32 cellular contexts compared by ENCODE assay signal in genomic region chr20:50557549-50558134, GRCh38. TPM values are rescaled to one million over a fixed set of nuclear protein-coding genes. Genes with fewer than 3 reads are reported as not detected.
A peak's percentile ranks its signal among the peaks of the same experiment; 100 is the strongest.
DNase-seq lines count a peak whose midpoint lies in the region; ATAC-seq, FAIRE-seq and TF ChIP-seq lines count a peak whose summit lies in the region.
"Had no signal": no experiment of that assay in that cellular context is flagged by ENCODE, and none has a peak within 500 bp of the region (broad histone marks: within the 10 kb centered on the region; RNA-seq: fewer than 3 reads in every experiment).

No MANE protein-coding gene starts in this region.

- no TSS peak for BruUV-seq in HCT116 (replicated peaks; lab: Mats Ljungman, UMichigan)
- BruUV-seq in K562 (replicated peaks; lab: Mats Ljungman, UMichigan): no TSS peak

- H3K27ac ChIP-seq in HCT116 (ENCODE audit: low read depth, low read length) (peak overlapping the region; percentile 65; the same call in 1 of the 2 replicates), K562 (ENCODE audit: extremely low read depth, low read depth, low read length) (peak overlapping the region; percentile 85; the same call in 1 of the 3 replicates)
- H3K27ac ChIP-seq: colonic mucosa, left lung, parathyroid adenoma, tibial artery, vagina had no signal

- TF ChIP-seq EP300 in K562 (IDR thresholded peaks at IDR 0.05; ENCODE audit: low read length): no peak

- 86% methylated on average over 11 of the region's 11 CpGs for WGBS in K562 (ENCODE audit: insufficient coverage, low coverage, missing lambda C conversion rate)

- H3K4me3 Mint-ChIP-seq in activated T-cell treated with anti-CD3 and anti-CD28 coated beads, Interleukin-2, amount 50 U/mL, for 72 hours: no peak overlapping the region
- H3K4me3 Mint-ChIP-seq in osteocyte (ENCODE audit: unreplicated experiment): no peak overlapping the region
- H3K4me3 Mint-ChIP-seq: neural crest cell had no signal

- FAIRE-seq in K562 (lab: Jason Lieb, UNC): no peak
- FAIRE-seq: GM18507, GM19239, H1 had no signal

- no peaks in the 10 kb centered on the region for H3K9me3 ChIP-seq in HCT116 (ENCODE audit: control insufficient read depth in 1 of 2, insufficient read depth in 1 of 2, low read depth in 1 of 2, low read length in 2 of 2)
- H3K9me3 ChIP-seq in K562 (replicated peaks; ENCODE audit: control insufficient read depth, insufficient read depth, low read depth, low read length): no peaks in the 10 kb centered on the region
- H3K9me3 ChIP-seq: BE2C, colonic mucosa, left lung, MG63, tibial artery, vagina had no signal

- peaks cover 11 to 35% of the 10 kb centered on the region in 2 donors for H3K36me3 Mint-ChIP-seq in activated T-cell treated with anti-CD3 and anti-CD28 coated beads, Interleukin-2, amount 50 U/mL, for 72 hours (ENCODE audit: insufficient read depth in 2 of 2)
- H3K36me3 Mint-ChIP-seq in osteocyte (ENCODE audit: unreplicated experiment): peaks cover 5% of the 10 kb centered on the region

- no peak for TF ChIP-seq CTCF in HCT116 (IDR thresholded peaks at IDR 0.05 in 2 of 3, conservative IDR thresholded peaks at IDR 0.05 in 1 of 3; ENCODE audit: borderline replicate concordance in 1 of 3, insufficient read depth in 1 of 3, low read depth in 2 of 3, low read length in 2 of 3)
- TF ChIP-seq CTCF in K562 (IDR thresholded peaks at IDR 0.05 in 2 of 3, conservative IDR thresholded peaks at IDR 0.05 in 1 of 3; ENCODE audit: insufficient read depth in 2 of 3, low read depth in 1 of 3, low read length in 3 of 3): no peak
- no peak for TF ChIP-seq CTCF in osteocyte (IDR thresholded peaks at IDR 0.05)

- no peaks in the 10 kb centered on the region for H3K27me3 ChIP-seq in HCT116 (ENCODE audit: insufficient read depth, low read length)
- H3K27me3 ChIP-seq in K562 (ENCODE audit: control insufficient read depth in 2 of 2, insufficient read depth in 2 of 2, low read length in 2 of 2): no peaks in the 10 kb centered on the region
- H3K27me3 ChIP-seq: BE2C, colonic mucosa, left lung, MG63, tibial artery, vagina had no signal

- CTCF ChIA-PET in HCT116 (lab: Charles Lee): interaction anchor here (1.1 kb wide), 1 partner anchor 51 kb away, joined by 3 read pairs; no protein-coding TSS in a partner anchor
- CTCF ChIA-PET in K562 (lab: Yijun Ruan, JAX; ENCODE audit: low intra/inter-chr PET ratio): no interaction called here

- H3K4me3 ChIP-seq in HCT116 (replicated peaks in 1 of 2; ENCODE audit: low read depth in 1 of 2, low read length in 2 of 2) (no peak overlapping the region), K562 (no peak overlapping the region)
- H3K4me3 ChIP-seq: colonic mucosa, left lung, MG63, tibial artery, vagina had no signal

- TF ChIP-seq RAD21 in HCT116 (IDR thresholded peaks at IDR 0.05; ENCODE audit: low read depth) (no peak), K562 (CRISPR knock-in tag; conservative IDR thresholded peaks at IDR 0.05 in 1 of 2, IDR thresholded peaks at IDR 0.05 in 1 of 2) (no peak)

- intact Hi-C loops in HCT116 (cut with micrococcal nuclease): loop anchor here (5.0 kb wide), 1 partner anchor 45 kb away; the partner anchor contains the start of gene PTPN1
- intact Hi-C loops in K562 (cut with micrococcal nuclease): loop anchor here (2.0 kb wide), 1 partner anchor 45 kb away; no protein-coding TSS in a partner anchor

- no peak for DNase-seq in activated T-cell treated with anti-CD3 and anti-CD28 coated beads, Interleukin-2, amount 50 U/mL, for 72 hours
- DNase-seq in activated T-cell treated with anti-CD3 and anti-CD28 coated beads, Interleukin-2, amount 50 U/mL, for 48 hours: no peak
- DNase-seq in HCT116 (ENCODE audit: low read depth, low spot score): no peak
- DNase-seq in K562 (ENCODE audit: extremely low read depth in 1 of 4, low spot score in 3 of 4): no peak
- no peak for DNase-seq in osteocyte (ENCODE audit: extremely low spot score, unreplicated experiment)
- no peak for DNase-seq in COR-L47 (lab: John Stamatoyannopoulos, UW)
- no peak for DNase-seq in retina
- no peak for DNase-seq in NOMO-1 treated with dmso at 0.1 percent for 144 hours (lab: John Stamatoyannopoulos, UW; ENCODE audit: unreplicated experiment)
- DNase-seq: activated CD4-positive, CD25-positive, alpha-beta regulatory T cell treated with anti-CD3 and anti-CD28 coated beads, Interleukin-2, amount 50 U/mL, for 72 hours; activated T-cell treated with anti-CD3 and anti-CD28 coated beads, Interleukin-2, amount 50 U/mL, for 1 hour; amygdala; BE2C; CD8-positive, alpha-beta memory T cell; colonic mucosa; DMS 273 treated with DMSO at 0.1 percent for 48 hours; effector CD4-positive, alpha-beta T cell; left lung; mesendoderm; MG63; NCI-H1105 treated with DMSO at 0.1 percent for 48 hours; NCI-H1930; NCI-H2171 treated with DMSO at 0.1 percent for 48 hours; NCI-H510A; stimulated activated CD4-positive, alpha-beta T cell treated with anti-CD3 and anti-CD28 coated beads, Interleukin-12 subunit alpha, Interleukin-12 subunit beta, amount 100 ng/mL, for 4 hours; stimulated activated CD4-positive, alpha-beta T cell treated with anti-CD3 and anti-CD28 coated beads, Interleukin-2, amount 100 ng/mL, for 48 hours; tibial artery had no signal

- H3K9me3 Mint-ChIP-seq in activated T-cell treated with anti-CD3 and anti-CD28 coated beads, Interleukin-2, amount 50 U/mL, for 72 hours: no peaks in the 10 kb centered on the region
- peaks cover 6% of the 10 kb centered on the region for H3K9me3 Mint-ChIP-seq in osteocyte (ENCODE audit: unreplicated experiment)
- H3K9me3 Mint-ChIP-seq: CD8-positive, alpha-beta memory T cell; neural crest cell had no signal

- H3K9me1 ChIP-seq in K562 (ENCODE audit: control insufficient read depth, insufficient read depth, low read length): no peaks in the 10 kb centered on the region

- peak overlapping the region; percentile 67 for H3K4me2 ChIP-seq in HCT116 (ENCODE audit: low read length)
- no peak overlapping the region for H3K4me2 ChIP-seq in K562 (ENCODE audit: insufficient read depth, low read length)

- no peak overlapping the region for H2AFZ ChIP-seq in HCT116 (ENCODE audit: low read depth, low read length, poor library complexity, severe bottlenecking)
- no peak overlapping the region for H2AFZ ChIP-seq in K562 (ENCODE audit: low read depth, low read length)
- H2AFZ ChIP-seq: parathyroid adenoma had no signal

- POLR2A ChIA-PET in HCT116 (lab: Charles Lee): interaction anchor here (1.3 to 1.5 kb wide), 2 partner anchors 11 to 17 kb away, joined by 4 to 5 read pairs; no protein-coding TSS in a partner anchor
- POLR2A ChIA-PET in K562 (lab: Yijun Ruan, JAX): interaction anchor here (0.7 to 2.0 kb wide), 11 partner anchors 7 to 218 kb away, joined by 3 to 10 read pairs (median 4); no protein-coding TSS in a partner anchor

- peak overlapping the region; percentile 80 for H3K27ac Mint-ChIP-seq in activated T-cell treated with anti-CD3 and anti-CD28 coated beads, Interleukin-2, amount 50 U/mL, for 72 hours
- peak overlapping the region; percentile 83 for H3K27ac Mint-ChIP-seq in osteocyte (ENCODE audit: unreplicated experiment)

- ATAC-seq in activated T-cell treated with anti-CD3 and anti-CD28 coated beads, Interleukin-2, amount 50 U/mL, for 72 hours (replicated peaks in 1 of 2): no peak
- no peak for ATAC-seq in HCT116
- no peak for ATAC-seq in K562
- ATAC-seq: left lung had no signal

- no peaks in the 10 kb centered on the region for H3K27me3 Mint-ChIP-seq in activated T-cell treated with anti-CD3 and anti-CD28 coated beads, Interleukin-2, amount 50 U/mL, for 72 hours (ENCODE audit: low read depth)
- H3K27me3 Mint-ChIP-seq in osteocyte (ENCODE audit: unreplicated experiment): no peaks in the 10 kb centered on the region
- H3K27me3 Mint-ChIP-seq: CD8-positive, alpha-beta memory T cell had no signal

- H3K9me2 ChIP-seq in HCT116 (ENCODE audit: insufficient read depth): no peaks in the 10 kb centered on the region

- H3K4me1 ChIP-seq in HCT116 (ENCODE audit: control insufficient read depth in 1 of 2, insufficient read depth in 2 of 2, low read length in 2 of 2) (peaks cover 48 to 56% of the 10 kb centered on the region in 2 experiments), K562 (replicated peaks in 1 of 2; ENCODE audit: control insufficient read depth in 2 of 2, insufficient read depth in 2 of 2, low read length in 2 of 2) (peaks cover 4 to 7% of the 10 kb centered on the region in 2 experiments; a peak in 4 of 5 replicates)
- H3K4me1 ChIP-seq: BE2C, colonic mucosa had no signal

- in situ Hi-C loops in K562 (cut with MboI): no loop called here

- H4K20me1 ChIP-seq in HCT116 (ENCODE audit: insufficient read depth): no peaks in the 10 kb centered on the region
- no peaks in the 10 kb centered on the region; the same call in 1 of the 2 replicates for H4K20me1 ChIP-seq in K562 (replicated peaks; ENCODE audit: control insufficient read depth, insufficient read depth, low read length)

- peaks cover 54% of the 10 kb centered on the region for H3K4me1 Mint-ChIP-seq in activated T-cell treated with anti-CD3 and anti-CD28 coated beads, Interleukin-2, amount 50 U/mL, for 72 hours (ENCODE audit: low read depth)
- peaks cover 44% of the 10 kb centered on the region for H3K4me1 Mint-ChIP-seq in osteocyte (ENCODE audit: unreplicated experiment)

- H3K9ac ChIP-seq in HCT116 (ENCODE audit: low read length) (peak overlapping the region; percentile 56), K562 (ENCODE audit: insufficient read depth in 1 of 2, low read depth in 2 of 2, low read length in 2 of 2) (no peak overlapping the region)
- H3K9ac ChIP-seq: parathyroid adenoma had no signal

- RAD21 ChIA-PET in HCT116 (lab: Charles Lee; ENCODE audit: low non-redundant PET in 1 of 2, low total read pairs in 2 of 2, uncharacterized antibody in 2 of 2, unreplicated experiment in 2 of 2): no interaction called here

- TF ChIP-seq POLR2A in HCT116 (IDR thresholded peaks at IDR 0.05; ENCODE audit: borderline replicate concordance, extremely low read depth, insufficient read depth, insufficient read length) (no peak), K562 (conservative IDR thresholded peaks at IDR 0.05) (no peak)

- H3K79me2 ChIP-seq in HCT116 (ENCODE audit: insufficient read depth, low read length): peaks cover 92% of the 10 kb centered on the region
- H3K79me2 ChIP-seq in K562 (ENCODE audit: control insufficient read depth, insufficient read depth, low read length): peaks cover 78% of the 10 kb centered on the region

- H3K36me3 ChIP-seq in HCT116 (ENCODE audit: control insufficient read depth in 1 of 2, insufficient read depth in 2 of 2, low read length in 2 of 2): peaks cover 2 to 8% of the 10 kb centered on the region in 2 experiments; a peak in 2 of 4 replicates
- peaks cover 42% of the 10 kb centered on the region for H3K36me3 ChIP-seq in K562 (ENCODE audit: control insufficient read depth, insufficient read depth, low read length)
- H3K36me3 ChIP-seq: colonic mucosa, vagina had no signal

RNA-seq across cellular contexts. Expression of gene PTPN1, which starts 47.5 kb away (rescaled TPM):
- total RNA-seq in activated T-cell treated with anti-CD3 and anti-CD28 coated beads, Interleukin-2, amount 50 U/mL, for 72 hours: 100 to 1,000 TPM; 138 TPM
- total RNA-seq in HCT116 (2021; ENCODE audit: unreplicated experiment) (47.5 TPM), K562 (2014; rRNA removed) (56.4 and 69.8 TPM in 2 replicates), K562 (2014; rRNA removed; fragmentation: Illumina TruSeq; extraction: Trizol) (44.5 and 49.4 TPM in 2 replicates), K562 (2015; rRNA removed; fragmentation: Illumina TruSeq; extraction: Trizol) (58.5 and 58.9 TPM in 2 replicates), K562 (2021) (71.9 and 80.4 TPM in 2 replicates), osteocyte (28.7 and 29.1 TPM in 2 replicates)
- polyA plus RNA-seq in HCT116 (2012): 28.6 and 33.0 TPM in 2 replicates
- total RNA-seq in K562 (2011; cell fraction: chromatin; rRNA removed; ENCODE audit: low replicate concordance): 39.8 and 48.2 TPM in 2 replicates
- 25.1 and 26.7 TPM in 2 replicates for total RNA-seq in K562 (2011; cell fraction: nucleolus; rRNA removed)
- total RNA-seq in K562 (2011; cell fraction: nucleoplasm; rRNA removed): 44.3 and 59.5 TPM in 2 replicates
- polyA plus RNA-seq in K562 (2011; rRNA removed) (31.5 and 53.1 TPM in 2 replicates), K562 (2014; fragmentation: Illumina TruSeq; extraction: Trizol) (85.3 and 88.7 TPM in 2 replicates), K562 (2014; fragmentation: Nextera tagmentation; extraction: Ambion mirVana) (10 to 100 TPM; 11.0 to 15.7 TPM), K562 (2014; rRNA removed) (52.5 and 54.0 TPM in 2 replicates)
- polyA plus RNA-seq in K562 (2011; cell fraction: cytosol; rRNA removed): 38.3 and 62.4 TPM in 2 replicates
- 50.2 and 94.2 TPM in 2 replicates for polyA plus RNA-seq in K562 (2011; cell fraction: nucleus; rRNA removed)
- polyA plus RNA-seq in K562 (2012): 56.3 and 67.9 TPM in 2 replicates
- 40.7 and 49.1 TPM in 2 replicates for polyA minus RNA-seq in K562 (2011; rRNA and poly(A)+ RNA removed)
- polyA minus RNA-seq in K562 (2011; cell fraction: cytosol; rRNA and poly(A)+ RNA removed): 25.5 and 37.9 TPM in 2 replicates
- polyA minus RNA-seq in K562 (2011; cell fraction: nucleus; rRNA and poly(A)+ RNA removed): 13.3 and 26.4 TPM in 2 replicates
